In the genomic region with DNA sequence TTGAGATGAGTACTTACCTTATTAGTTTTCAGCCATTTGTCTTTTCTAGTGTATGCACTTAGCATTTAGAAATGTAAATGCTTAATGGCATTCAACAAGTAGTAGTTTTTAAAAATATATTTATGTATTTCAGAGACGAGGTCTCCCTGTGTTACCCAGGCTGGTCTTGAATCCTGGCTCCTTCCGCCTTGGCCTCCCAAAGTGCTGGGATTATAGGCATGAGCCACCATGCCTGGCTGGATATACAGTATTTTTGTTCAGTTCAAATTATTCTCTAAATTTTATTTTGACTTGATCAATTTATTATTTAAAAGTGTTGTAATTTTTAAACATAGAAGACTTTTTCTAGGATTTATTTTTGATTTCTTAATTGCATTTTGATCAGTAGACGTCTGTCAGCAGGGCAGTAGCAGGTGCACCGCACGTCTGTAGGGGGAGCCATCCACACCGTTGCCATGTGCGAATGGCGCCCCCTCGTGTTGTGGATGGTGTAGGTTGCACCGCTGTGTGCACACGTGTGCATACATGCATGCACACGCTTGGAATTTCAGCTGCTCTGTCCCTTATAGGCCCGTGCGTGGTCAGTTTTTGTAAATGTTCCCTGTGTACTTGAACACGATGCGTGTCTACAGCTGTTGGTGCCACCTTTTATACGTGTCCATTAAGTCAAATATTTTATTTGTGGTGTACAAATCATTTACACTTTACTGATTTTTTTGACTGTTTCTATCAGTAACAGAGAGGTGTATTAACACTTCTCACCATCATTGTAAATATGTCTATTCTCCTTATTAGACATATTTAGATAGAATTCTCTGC, we compare ENCODE assay signal across 1 cellular context.
TF ChIP-seq lines count a peak whose summit lies in the region.

No MANE protein-coding gene starts in this region.

TF ChIP-seq in HepG2, 621 proteins besides CTCF, POLR2A, EP300 and RAD21 (continued from another document and continues in another):
- TF ChIP-seq KMT2A (CRISPR knock-in tag; IDR thresholded peaks at IDR 0.05), result peak; percentile 93
- no peak for TF ChIP-seq TRIM22 (IDR thresholded peaks at IDR 0.05)
- no peak for TF ChIP-seq ZNF629 (CRISPR knock-in tag; conservative IDR thresholded peaks at IDR 0.05)
- TF ChIP-seq DZIP1 (CRISPR knock-in tag; IDR thresholded peaks at IDR 0.05), result no peak
- TF ChIP-seq ZNF614 (CRISPR knock-in tag; IDR thresholded peaks at IDR 0.05; ENCODE audit: borderline replicate concordance), result peak; percentile 67; the same call in 1 of the 2 replicates
- no peak for TF ChIP-seq ZNF224 (CRISPR knock-in tag; IDR thresholded peaks at IDR 0.05)
- TF ChIP-seq SETDB1 (CRISPR knock-in tag; IDR thresholded peaks at IDR 0.05; ENCODE audit: borderline replicate concordance), result no peak
- TF ChIP-seq THAP11 (CRISPR knock-in tag; IDR thresholded peaks at IDR 0.05), result peak; percentile 81
- peak; percentile 91 for TF ChIP-seq SALL1 (CRISPR knock-in tag; IDR thresholded peaks at IDR 0.05)
- no peak for TF ChIP-seq IKZF1 (IDR thresholded peaks at IDR 0.05)
- TF ChIP-seq MXI1 (IDR thresholded peaks at IDR 0.05; ENCODE audit: borderline replicate concordance, low read depth, low read length), result peak; percentile 95
- TF ChIP-seq ZNF780A (CRISPR knock-in tag; IDR thresholded peaks at IDR 0.05), result no peak
- TF ChIP-seq SP4 (CRISPR knock-in tag; IDR thresholded peaks at IDR 0.05), result no peak
- peak; percentile 78 for TF ChIP-seq RXRA (CRISPR knock-in tag; IDR thresholded peaks at IDR 0.05)
- TF ChIP-seq ZNF282 (IDR thresholded peaks at IDR 0.05; ENCODE audit: partially characterized antibody), result no peak
- TF ChIP-seq ZNF747 (CRISPR knock-in tag; IDR thresholded peaks at IDR 0.05; ENCODE audit: borderline replicate concordance), result no peak; the same call in 1 of the 2 replicates
- TF ChIP-seq ZNF775 (CRISPR knock-in tag; IDR thresholded peaks at IDR 0.05; ENCODE audit: borderline replicate concordance), result no peak
- TF ChIP-seq, protein P1, sequence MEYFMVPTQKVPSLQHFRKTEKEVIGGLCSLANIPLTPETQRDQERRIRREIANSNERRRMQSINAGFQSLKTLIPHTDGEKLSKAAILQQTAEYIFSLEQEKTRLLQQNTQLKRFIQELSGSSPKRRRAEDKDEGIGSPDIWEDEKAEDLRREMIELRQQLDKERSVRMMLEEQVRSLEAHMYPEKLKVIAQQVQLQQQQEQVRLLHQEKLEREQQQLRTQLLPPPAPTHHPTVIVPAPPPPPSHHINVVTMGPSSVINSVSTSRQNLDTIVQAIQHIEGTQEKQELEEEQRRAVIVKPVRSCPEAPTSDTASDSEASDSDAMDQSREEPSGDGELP (IDR thresholded peaks at IDR 0.05; ENCODE audit: borderline replicate concordance, low read depth), result peak; percentile 63; the same call in 1 of the 2 replicates
- no peak for TF ChIP-seq TRIM24 (CRISPR knock-in tag; IDR thresholded peaks at IDR 0.05)
- peak; percentile 95; the same call in 1 of the 2 replicates for TF ChIP-seq AHR (CRISPR knock-in tag; IDR thresholded peaks at IDR 0.05)
- TF ChIP-seq HIVEP1 (CRISPR knock-in tag; IDR thresholded peaks at IDR 0.05), result no peak
- TF ChIP-seq THYN1 (CRISPR knock-in tag; IDR thresholded peaks at IDR 0.05; ENCODE audit: borderline replicate concordance, low read depth), result no peak
- peak; percentile 92; the same call in 1 of the 2 replicates for TF ChIP-seq SMAD3 (CRISPR knock-in tag; IDR thresholded peaks at IDR 0.05)
- TF ChIP-seq MTERF4 (CRISPR knock-in tag; IDR thresholded peaks at IDR 0.05), result no peak; the same call in 1 of the 2 replicates
- no peak for TF ChIP-seq ZNF367 (CRISPR knock-in tag; IDR thresholded peaks at IDR 0.05; ENCODE audit: borderline replicate concordance)
- TF ChIP-seq CCAR2 (optimal IDR thresholded peaks at IDR 0.05; ENCODE audit: low read depth, low read length), result peak; percentile 72
- peak; percentile 72; the same call in 1 of the 2 replicates for TF ChIP-seq SPEN (CRISPR knock-in tag; IDR thresholded peaks at IDR 0.05; ENCODE audit: low read depth)
- no peak for TF ChIP-seq ZNF33A (CRISPR knock-in tag; IDR thresholded peaks at IDR 0.05; ENCODE audit: borderline replicate concordance)
- no peak for TF ChIP-seq CHD2 (IDR thresholded peaks at IDR 0.05; ENCODE audit: low read depth, low read length)
- no peak for TF ChIP-seq ZNF276 (CRISPR knock-in tag; IDR thresholded peaks at IDR 0.05; ENCODE audit: low read depth)
- TF ChIP-seq ZNF34 (CRISPR knock-in tag; IDR thresholded peaks at IDR 0.05; ENCODE audit: borderline replicate concordance), result peak; percentile 82; the same call in 1 of the 2 replicates
- no peak for TF ChIP-seq EEA1 (CRISPR knock-in tag; IDR thresholded peaks at IDR 0.05; ENCODE audit: borderline replicate concordance)
- TF ChIP-seq SRSF9 (IDR thresholded peaks at IDR 0.05; ENCODE audit: borderline replicate concordance, insufficient read depth, low read depth, low read length, poor library complexity, severe bottlenecking), result no peak
- TF ChIP-seq ATM (IDR thresholded peaks at IDR 0.05; ENCODE audit: borderline replicate concordance), result no peak
- no peak for TF ChIP-seq ZNF761 (CRISPR knock-in tag; conservative IDR thresholded peaks at IDR 0.05)
- TF ChIP-seq MTF2 (CRISPR knock-in tag; IDR thresholded peaks at IDR 0.05; ENCODE audit: borderline replicate concordance), result 0 out of 2 replicates have a peak, but pooled peaks have one; percentile 38
- peak; percentile 45; the same call in 1 of the 2 replicates for TF ChIP-seq ISL2 (CRISPR knock-in tag; IDR thresholded peaks at IDR 0.05)
- TF ChIP-seq REST (IDR thresholded peaks at IDR 0.05; ENCODE audit: borderline replicate concordance in 1 of 2, low read depth in 1 of 2, low read length in 2 of 2), result peak in 1 of 2 experiments; percentile 65; a peak in 2 of 4 replicates
- peak; percentile 77 for TF ChIP-seq GATAD1 (CRISPR knock-in tag; IDR thresholded peaks at IDR 0.05)
- no peak for TF ChIP-seq RORA (CRISPR knock-in tag; IDR thresholded peaks at IDR 0.05)
- TF ChIP-seq TCF7 (IDR thresholded peaks at IDR 0.05; ENCODE audit: low read depth), result no peak
- no peak; the same call in 1 of the 2 replicates for TF ChIP-seq ETV6 (CRISPR knock-in tag; conservative IDR thresholded peaks at IDR 0.05)
- no peak for TF ChIP-seq GPBP1L1 (CRISPR knock-in tag; IDR thresholded peaks at IDR 0.05)
- TF ChIP-seq RCOR2 (CRISPR knock-in tag; IDR thresholded peaks at IDR 0.05), result peak; percentile 70; the same call in 1 of the 2 replicates
- no peak for TF ChIP-seq ZFP36L2 (CRISPR knock-in tag; IDR thresholded peaks at IDR 0.05)
- peak; percentile 89; the same call in 1 of the 2 replicates for TF ChIP-seq MEIS2 (CRISPR knock-in tag; IDR thresholded peaks at IDR 0.05)
- no peak for TF ChIP-seq ZNF704 (CRISPR knock-in tag; IDR thresholded peaks at IDR 0.05; ENCODE audit: borderline replicate concordance)
- TF ChIP-seq, protein P2, sequence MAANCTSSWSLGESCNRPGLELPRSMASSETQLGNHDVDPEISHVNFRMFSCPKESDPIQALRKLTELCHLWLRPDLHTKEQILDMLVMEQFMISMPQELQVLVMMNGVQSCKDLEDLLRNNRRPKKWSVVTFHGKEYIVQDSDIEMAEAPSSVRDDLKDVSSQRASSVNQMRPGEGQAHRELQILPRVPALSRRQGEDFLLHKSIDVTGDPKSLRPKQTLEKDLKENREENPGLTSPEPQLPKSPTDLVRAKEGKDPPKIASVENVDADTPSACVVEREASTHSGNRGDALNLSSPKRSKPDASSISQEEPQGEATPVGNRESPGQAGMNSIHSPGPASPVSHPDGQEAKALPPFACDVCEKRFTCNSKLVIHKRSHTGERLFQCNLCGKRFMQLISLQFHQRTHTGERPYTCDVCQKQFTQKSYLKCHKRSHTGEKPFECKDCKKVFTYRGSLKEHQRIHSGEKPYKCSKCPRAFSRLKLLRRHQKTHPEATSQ (CRISPR knock-in tag; IDR thresholded peaks at IDR 0.05; ENCODE audit: borderline replicate concordance), result peak; percentile 76; the same call in 1 of the 2 replicates
